13 cellular contexts compared by ENCODE assay signal in genomic region chr6:160005861-160006540, GRCh38. TPM values are rescaled to one million over a fixed set of nuclear protein-coding genes. Genes with fewer than 3 reads are reported as not detected.
DNase-seq lines count a peak whose midpoint lies in the region; ATAC-seq, FAIRE-seq and TF ChIP-seq lines count a peak whose summit lies in the region.
"Had no signal": no experiment of that assay in that cellular context is flagged by ENCODE, and none has a peak within 500 bp of the region (broad histone marks: within the 10 kb centered on the region; RNA-seq: fewer than 3 reads in every experiment).

No MANE protein-coding gene starts in this region.

- no peak for FAIRE-seq in K562 (lab: Jason Lieb, UNC)
- FAIRE-seq: GM19239 had no signal

- H3K9me3 ChIP-seq in HCT116 (ENCODE audit: control insufficient read depth in 1 of 2, insufficient read depth in 1 of 2, low read depth in 1 of 2, low read length in 2 of 2) (peaks cover 0 to 5% of the 10 kb centered on the region in 2 experiments; a peak in 2 of 4 replicates), K562 (replicated peaks; ENCODE audit: control insufficient read depth, insufficient read depth, low read depth, low read length) (peaks cover 7% of the 10 kb centered on the region; the same call in 1 of the 2 replicates), spleen (peaks cover 0 to 6% (median 0%) of the 10 kb centered on the region in 8 donors), sigmoid colon (no peaks in the 10 kb centered on the region)

- TF ChIP-seq RAD21 in HCT116 (IDR thresholded peaks at IDR 0.05; ENCODE audit: low read depth) = no peak
- TF ChIP-seq RAD21 in K562 (CRISPR knock-in tag; conservative IDR thresholded peaks at IDR 0.05 in 1 of 2, IDR thresholded peaks at IDR 0.05 in 1 of 2) = no peak

- TF ChIP-seq EP300 in K562 (IDR thresholded peaks at IDR 0.05; ENCODE audit: low read length) = no peak
- no peak for TF ChIP-seq EP300 in sigmoid colon (IDR thresholded peaks at IDR 0.05)

- H3K9ac ChIP-seq in HCT116 (ENCODE audit: low read length) (no peak overlapping the region), K562 (ENCODE audit: insufficient read depth in 1 of 2, low read depth in 2 of 2, low read length in 2 of 2) (no peak overlapping the region)

- intact Hi-C loops in HCT116 (cut with micrococcal nuclease) (no loop called here), K562 (cut with micrococcal nuclease) (loop anchor here (10.0 kb wide), 1 partner anchor 1101 kb away; no protein-coding TSS in a partner anchor), spleen (cut with DNase I; ENCODE audit: low total_unique reads) (no loop called here), sigmoid colon (cut with DNase I) (no loop called here)

- DNase-seq in HCT116 (ENCODE audit: low read depth, low spot score) (no peak), K562 (ENCODE audit: extremely low read depth in 1 of 4, low spot score in 3 of 4) (peak in 1 of 4 experiments; percentile 23), iPS-NIHi11 (ENCODE audit: low spot score) (peak; percentile 48), spleen (peak; percentile 76), NK-92 (lab: John Stamatoyannopoulos, UW; ENCODE audit: unreplicated experiment) (no peak), sigmoid colon (no peak), T-helper 1 cell (no peak)
- DNase-seq: EL; Kasumi-1; stimulated activated CD8-positive, alpha-beta memory T cell treated with anti-CD3 and anti-CD28 coated beads, Interleukin-4, amount 100 ng/mL, for 48 hours had no signal

- H3K36me3 ChIP-seq in HCT116 (ENCODE audit: control insufficient read depth in 1 of 2, insufficient read depth in 2 of 2, low read length in 2 of 2) (peaks cover 0 to 11% of the 10 kb centered on the region in 2 experiments; a peak in 2 of 4 replicates), K562 (ENCODE audit: control insufficient read depth, insufficient read depth, low read length) (peaks cover 66% of the 10 kb centered on the region), spleen (peaks cover 0 to 37% (median 11%) of the 10 kb centered on the region in 6 donors), sigmoid colon (peaks cover 0 to 10% (median 0%) of the 10 kb centered on the region in 4 donors)

- no peaks in the 10 kb centered on the region for H3K9me1 ChIP-seq in K562 (ENCODE audit: control insufficient read depth, insufficient read depth, low read length)

- 97% methylated on average over 21 of the region's 57 CpGs for WGBS in K562 (ENCODE audit: insufficient coverage, low coverage, missing lambda C conversion rate)
- 58 to 78% (median 65%) methylated on average over 48 to 57 of the region's 57 CpGs for WGBS in spleen, 5 donors
- WGBS in sigmoid colon, 2 donors = 65 to 87% methylated on average over 57 of the region's 57 CpGs

- ATAC-seq in HCT116 = no peak
- ATAC-seq in K562 = peak; percentile 41
- ATAC-seq in HG02759 (IDR thresholded peaks at IDR 0.05; ENCODE audit: unreplicated experiment) = no peak

- TF ChIP-seq CTCF in HCT116 (IDR thresholded peaks at IDR 0.05 in 2 of 3, conservative IDR thresholded peaks at IDR 0.05 in 1 of 3; ENCODE audit: borderline replicate concordance in 1 of 3, insufficient read depth in 1 of 3, low read depth in 2 of 3, low read length in 2 of 3) (no peak), K562 (IDR thresholded peaks at IDR 0.05 in 2 of 3, conservative IDR thresholded peaks at IDR 0.05 in 1 of 3; ENCODE audit: insufficient read depth in 2 of 3, low read depth in 1 of 3, low read length in 3 of 3) (no peak), spleen (IDR thresholded peaks at IDR 0.05 in 8 of 11, conservative IDR thresholded peaks at IDR 0.05 in 3 of 11) (no peak), sigmoid colon (IDR thresholded peaks at IDR 0.05) (no peak)

- H3K27ac ChIP-seq in HCT116 (ENCODE audit: low read depth, low read length) (no peak overlapping the region), K562 (ENCODE audit: extremely low read depth, low read depth, low read length) (no peak overlapping the region), spleen (peak overlapping the region in 1 of 8 donors; percentile 77), sigmoid colon (no peak overlapping the region)
- H3K27ac ChIP-seq: hepatocyte had no signal

- H3K79me2 ChIP-seq in HCT116 (ENCODE audit: insufficient read depth, low read length) (peaks cover 32% of the 10 kb centered on the region; the same call in 1 of the 2 replicates), K562 (ENCODE audit: control insufficient read depth, insufficient read depth, low read length) (peaks cover 80% of the 10 kb centered on the region)

- H2AFZ ChIP-seq in HCT116 (ENCODE audit: low read depth, low read length, poor library complexity, severe bottlenecking) (no peak overlapping the region), K562 (ENCODE audit: low read depth, low read length) (no peak overlapping the region)
- H2AFZ ChIP-seq: hepatocyte had no signal

- H3K4me1 ChIP-seq in HCT116 (ENCODE audit: control insufficient read depth in 1 of 2, insufficient read depth in 2 of 2, low read length in 2 of 2) = no peaks in the 10 kb centered on the region
- H3K4me1 ChIP-seq in K562 (replicated peaks in 1 of 2; ENCODE audit: control insufficient read depth in 2 of 2, insufficient read depth in 2 of 2, low read length in 2 of 2) = peaks cover 0 to 13% of the 10 kb centered on the region in 2 experiments; a peak in 3 of 5 replicates
- H3K4me1 ChIP-seq in spleen = peaks cover 9 to 79% (median 51%) of the 10 kb centered on the region in 6 donors
- peaks cover 0 to 13% (median 6%) of the 10 kb centered on the region in 4 donors for H3K4me1 ChIP-seq in sigmoid colon

- no peaks in the 10 kb centered on the region for H3K9me2 ChIP-seq in HCT116 (ENCODE audit: insufficient read depth)

- TF ChIP-seq POLR2A in HCT116 (IDR thresholded peaks at IDR 0.05; ENCODE audit: borderline replicate concordance, extremely low read depth, insufficient read depth, insufficient read length) (no peak), K562 (conservative IDR thresholded peaks at IDR 0.05) (no peak), spleen (IDR thresholded peaks at IDR 0.05) (no peak), sigmoid colon (IDR thresholded peaks at IDR 0.05) (no peak)

- POLR2A ChIA-PET in HCT116 (lab: Charles Lee) = no interaction called here
- POLR2A ChIA-PET in K562 (lab: Yijun Ruan, JAX) = no interaction called here

- RAD21 ChIA-PET in HCT116 (lab: Charles Lee; ENCODE audit: low non-redundant PET in 1 of 2, low total read pairs in 2 of 2, uncharacterized antibody in 2 of 2, unreplicated experiment in 2 of 2) = no interaction called here

- no TSS peak for BruUV-seq in HCT116 (replicated peaks; lab: Mats Ljungman, UMichigan)
- BruUV-seq in K562 (replicated peaks; lab: Mats Ljungman, UMichigan) = no TSS peak

- CTCF ChIA-PET in HCT116 (lab: Charles Lee) = no interaction called here
- CTCF ChIA-PET in K562 (lab: Yijun Ruan, JAX; ENCODE audit: low intra/inter-chr PET ratio) = no interaction called here

- H3K4me2 ChIP-seq in HCT116 (ENCODE audit: low read length) (no peak overlapping the region), K562 (ENCODE audit: insufficient read depth, low read length) (no peak overlapping the region)
- H3K4me2 ChIP-seq: hepatocyte had no signal

- H3K27me3 ChIP-seq in HCT116 (ENCODE audit: insufficient read depth, low read length) (no peaks in the 10 kb centered on the region), K562 (ENCODE audit: control insufficient read depth in 2 of 2, insufficient read depth in 2 of 2, low read length in 2 of 2) (no peaks in the 10 kb centered on the region), spleen (replicated peaks in 1 of 7) (no peaks in the 10 kb centered on the region), sigmoid colon (no peaks in the 10 kb centered on the region)
- H3K27me3 ChIP-seq: hepatocyte had no signal

- H4K20me1 ChIP-seq in HCT116 (ENCODE audit: insufficient read depth) (no peaks in the 10 kb centered on the region), K562 (replicated peaks; ENCODE audit: control insufficient read depth, insufficient read depth, low read length) (no peaks in the 10 kb centered on the region)

- in situ Hi-C loops in K562 (cut with MboI) = no loop called here

- no peak overlapping the region for H3K4me3 ChIP-seq in HCT116 (replicated peaks in 1 of 2; ENCODE audit: low read depth in 1 of 2, low read length in 2 of 2)
- no peak overlapping the region for H3K4me3 ChIP-seq in K562
- H3K4me3 ChIP-seq in spleen = peak overlapping the region in 1 of 8 donors; percentile 31
- peak overlapping the region in 1 of 4 donors; percentile 13 for H3K4me3 ChIP-seq in sigmoid colon
- H3K4me3 ChIP-seq: hepatocyte had no signal

RNA-seq across cellular contexts. Expression of gene IGF2R, which starts 37.1 kb away (rescaled TPM):
- total RNA-seq in HCT116 (2021; ENCODE audit: unreplicated experiment) (37.0 TPM), K562 (2014; rRNA removed) (36.9 and 41.3 TPM in 2 replicates), K562 (2014; rRNA removed; fragmentation: Illumina TruSeq; extraction: Trizol) (34.4 and 37.8 TPM in 2 replicates), K562 (2015; rRNA removed; fragmentation: Illumina TruSeq; extraction: Trizol) (34.5 and 37.5 TPM in 2 replicates), K562 (2021) (84.7 and 92.3 TPM in 2 replicates), spleen (100 to 1,000 TPM; 110 to 193 (median 164) TPM), sigmoid colon (10 to 100 TPM; 34.6 to 80.9 (median 42.8) TPM)
- 24.4 and 26.4 TPM in 2 replicates for polyA plus RNA-seq in HCT116 (2012)
- 302 and 333 TPM in 2 replicates for total RNA-seq in K562 (2011; cell fraction: chromatin; rRNA removed; ENCODE audit: low replicate concordance)
- 228 and 239 TPM in 2 replicates for total RNA-seq in K562 (2011; cell fraction: nucleolus; rRNA removed)
- total RNA-seq in K562 (2011; cell fraction: nucleoplasm; rRNA removed) = 228 and 238 TPM in 2 replicates
- polyA plus RNA-seq in K562 (2011; rRNA removed) (13.2 and 16.7 TPM in 2 replicates), K562 (2014; fragmentation: Illumina TruSeq; extraction: Trizol) (60.4 and 68.9 TPM in 2 replicates), K562 (2014; fragmentation: Nextera tagmentation; extraction: Ambion mirVana) (1 to 10 TPM; 3.5 to 3.6 TPM), K562 (2014; rRNA removed) (30.3 and 31.0 TPM in 2 replicates), spleen (10 to 100 TPM in 1 of 3 donors, 1 to 10 TPM in 2; 6.9 to 13.2 (median 7.4) TPM), sigmoid colon (10 to 100 TPM in 2 of 3 donors, 1 to 10 TPM in 1; 3.6 to 43.7 (median 10.9) TPM)
- polyA plus RNA-seq in K562 (2011; cell fraction: cytosol; rRNA removed) = 12.7 and 14.5 TPM in 2 replicates
- polyA plus RNA-seq in K562 (2011; cell fraction: nucleus; rRNA removed) = 55.4 and 71.5 TPM in 2 replicates
- 57.1 and 73.0 TPM in 2 replicates for polyA plus RNA-seq in K562 (2012)
- polyA minus RNA-seq in K562 (2011; rRNA and poly(A)+ RNA removed) = 48.1 and 64.9 TPM in 2 replicates
- polyA minus RNA-seq in K562 (2011; cell fraction: cytosol; rRNA and poly(A)+ RNA removed) = 47.2 and 72.7 TPM in 2 replicates
- polyA minus RNA-seq in K562 (2011; cell fraction: nucleus; rRNA and poly(A)+ RNA removed) = 108 and 127 TPM in 2 replicates

Comparison
In these comparisons a context has a peak if more than half of its experiments do, and no peak if none do; other contexts are left out.
1. DNase-seq: peak in iPS-NIHi11 (single experiment) and spleen (single experiment); none in HCT116 (single experiment), NK-92 (single experiment), sigmoid colon (single experiment) and T-helper 1 cell (0 of 5).
2. Of the 22 proteins assayed by ChIP-seq in both K562 and HCT116: peak only in K562: MAX and ZBTB33; only in HCT116: REST; in both: none; in neither: 17; mixed calls (peak in some experiments, not most) for 2.